In genomic region chr7:43391518-43391917, GRCh38 we compare ENCODE assay signal across 1 cellular context.
TF ChIP-seq lines count a peak whose summit lies in the region.

No MANE protein-coding gene starts in this region.

TF ChIP-seq in Ishikawa, 13 proteins besides CTCF, POLR2A, EP300 and RAD21 (continued from another document):
- TF ChIP-seq YY1 (IDR thresholded peaks at IDR 0.05; ENCODE audit: low read depth) (no peak), NFIC (IDR thresholded peaks at IDR 0.05) (no peak), FOXM1 (IDR thresholded peaks at IDR 0.05; ENCODE audit: borderline replicate concordance, low read depth) (no peak), REST (IDR thresholded peaks at IDR 0.05; ENCODE audit: low read depth) (no peak)
